In genomic region chr20:6583134-6583738, GRCh38 we compare ENCODE assay signal across 8 cellular contexts.
DNase-seq lines count a peak whose midpoint lies in the region; ATAC-seq and TF ChIP-seq lines count a peak whose summit lies in the region.

No MANE protein-coding gene starts in this region.

- no peaks in the 10 kb centered on the region for H3K9me3 ChIP-seq in BE2C
- no peaks in the 10 kb centered on the region for H3K9me3 ChIP-seq in mammary epithelial cell (replicated peaks; ENCODE audit: insufficient read depth, low read length)

- H3K4me2 ChIP-seq in mammary epithelial cell (ENCODE audit: insufficient read depth, low read depth, low read length) = no peak overlapping the region

- intact Hi-C loops in mammary epithelial cell (cut with micrococcal nuclease) = loop anchor here (1.0 to 5.0 kb wide), 7 partner anchors 53 to 512 kb away; no protein-coding TSS in a partner anchor
- intact Hi-C loops in posterior vena cava (cut with DNase I) = no loop called here

- no peak overlapping the region for H3K27ac ChIP-seq in mammary epithelial cell (ENCODE audit: insufficient read depth, low read depth, low read length)

- peak; percentile 84 for ATAC-seq in GM19025 (IDR thresholded peaks at IDR 0.05; ENCODE audit: low read depth, unreplicated experiment)
- ATAC-seq in HG03354 (IDR thresholded peaks at IDR 0.05; ENCODE audit: poor library complexity, severe bottlenecking, unreplicated experiment) = peak; percentile 93

- in situ Hi-C loops in mammary epithelial cell (cut with MboI; ENCODE audit: low sequenced_read_pairs in 2 of 2) = loop anchor here in 1 of 2 donors (25.0 kb wide), 1 partner anchor 321 kb away; no protein-coding TSS in a partner anchor

- H3K9ac ChIP-seq in mammary epithelial cell (ENCODE audit: insufficient read depth, low read length) = no peak overlapping the region

- TF ChIP-seq CTCF in BE2C (IDR thresholded peaks at IDR 0.05; ENCODE audit: low read depth, low read length) (peak; percentile 68), mammary epithelial cell (conservative IDR thresholded peaks at IDR 0.05 in 1 of 2, IDR thresholded peaks at IDR 0.05 in 1 of 2; ENCODE audit: extremely low read depth in 1 of 2, insufficient read depth in 1 of 2, low read depth in 1 of 2, low read length in 2 of 2) (peak; percentile 72 to 80)

- H3K27me3 ChIP-seq in BE2C = no peaks in the 10 kb centered on the region
- no peaks in the 10 kb centered on the region for H3K27me3 ChIP-seq in mammary epithelial cell (ENCODE audit: insufficient read depth, low read length)

- H4K20me1 ChIP-seq in mammary epithelial cell (ENCODE audit: insufficient read depth, low read length) = no peaks in the 10 kb centered on the region

- CTCF ChIA-PET in mammary epithelial cell (lab: Charles Lee; ENCODE audit: low non-redundant PET) = interaction anchor here (0.6 kb wide), 2 partner anchors 68 to 82 kb away, joined by 3 to 5 read pairs; no protein-coding TSS in a partner anchor

- H3K4me1 ChIP-seq in BE2C (no peaks in the 10 kb centered on the region), mammary epithelial cell (ENCODE audit: insufficient read depth, low read length) (peaks cover 10% of the 10 kb centered on the region)

- H3K4me3 ChIP-seq in BE2C (ENCODE audit: low read depth, low read length) (no peak overlapping the region), mammary epithelial cell (replicated peaks in 1 of 3; ENCODE audit: insufficient read depth in 1 of 3, low read depth in 2 of 3, low read length in 3 of 3) (no peak overlapping the region)

- peak; percentile 26 for DNase-seq in BE2C
- peak; percentile 29 for DNase-seq in NCI-H524 treated with DMSO at 0.1 percent for 48 hours (lab: John Stamatoyannopoulos, UW)
- DNase-seq in mammary epithelial cell = peak; percentile 58
- DNase-seq in kidney tubule cell (ENCODE audit: low spot score) = peak; percentile 74
- DNase-seq in posterior vena cava (ENCODE audit: low spot score) = no peak
- no peak for DNase-seq in NCI-H774 (lab: John Stamatoyannopoulos, UW)

- 88% methylated on average over 6 of the region's 6 CpGs for WGBS in mammary epithelial cell (ENCODE audit: low coverage, missing lambda C conversion rate)

- BruUV-seq in mammary epithelial cell (replicated peaks; lab: Mats Ljungman, UMichigan) = no TSS peak

- H2AFZ ChIP-seq in mammary epithelial cell (ENCODE audit: low read depth, low read length) = no peak overlapping the region

- H3K36me3 ChIP-seq in BE2C (no peaks in the 10 kb centered on the region), mammary epithelial cell (ENCODE audit: insufficient read depth, low read length) (no peaks in the 10 kb centered on the region)

- no peaks in the 10 kb centered on the region for H3K79me2 ChIP-seq in mammary epithelial cell (ENCODE audit: insufficient read depth, low read length)

- dilution Hi-C loops in mammary epithelial cell (cut with HindIII; ENCODE audit: low sequenced_read_pairs) = no loop called here

Comparison
In these comparisons a context has a peak if more than half of its experiments do, and no peak if none do; other contexts are left out.
1. DNase-seq: peak in BE2C (single experiment), NCI-H524 treated with DMSO at 0.1 percent for 48 hours (single experiment), mammary epithelial cell (single experiment) and kidney tubule cell (single experiment); none in posterior vena cava (single experiment) and NCI-H774 (single experiment).